Comparison of ENCODE assay signal across 9 cellular contexts in the genomic region with DNA sequence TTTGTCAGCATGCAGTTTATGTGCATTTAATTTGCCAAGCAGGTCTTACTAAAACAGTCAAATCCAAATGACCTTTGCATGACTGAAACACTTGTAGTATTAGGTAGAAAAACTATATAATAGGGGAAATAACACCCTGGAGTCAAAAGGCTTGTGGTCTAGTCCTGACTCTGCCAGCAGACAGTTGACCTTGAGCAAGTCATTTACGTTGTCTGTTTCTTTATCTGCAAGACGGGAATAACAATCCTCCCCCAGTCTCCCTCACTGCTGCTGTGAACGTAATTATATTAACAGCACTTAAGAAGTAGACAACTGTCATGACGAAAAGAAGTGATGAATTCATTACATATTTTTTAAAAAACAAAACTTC. TPM values are rescaled to one million over a fixed set of nuclear protein-coding genes. Genes with fewer than 3 reads are reported as not detected.
DNase-seq lines count a peak whose midpoint lies in the region; ATAC-seq and TF ChIP-seq lines count a peak whose summit lies in the region.
"Had no signal": no experiment of that assay in that cellular context is flagged by ENCODE, and none has a peak within 500 bp of the region (broad histone marks: within the 10 kb centered on the region; RNA-seq: fewer than 3 reads in every experiment).

No MANE protein-coding gene starts in this region.

- 67 to 87% methylated on average over 4 of the region's 4 CpGs for WGBS in upper lobe of left lung, 2 donors

- no peaks in the 10 kb centered on the region for H3K27me3 ChIP-seq in endocrine pancreas (ENCODE audit: control insufficient read depth, insufficient read depth, low read length)
- H3K27me3 ChIP-seq in upper lobe of left lung: no peaks in the 10 kb centered on the region

- H3K27ac Mint-ChIP-seq in HFFc6: peak overlapping the region; percentile 93

- H3K36me3 ChIP-seq in endocrine pancreas (ENCODE audit: control insufficient read depth, insufficient read depth, low read length) (no peaks in the 10 kb centered on the region), upper lobe of left lung (no peaks in the 10 kb centered on the region)
- H3K36me3 ChIP-seq: thoracic aorta had no signal

- H3K4me3 ChIP-seq in NB4 (ENCODE audit: low read depth, low read length) (no peak overlapping the region), endocrine pancreas (ENCODE audit: control insufficient read depth, insufficient read depth, low read length) (peak overlapping the region; percentile 53), upper lobe of left lung (no peak overlapping the region)

- ATAC-seq in GM18519 (IDR thresholded peaks at IDR 0.05; ENCODE audit: low FRiP score, unreplicated experiment): peak; percentile 16
- no peak for ATAC-seq in upper lobe of left lung (ENCODE audit: low FRiP score in 2 of 2)

- H3K27me3 Mint-ChIP-seq in HFFc6 (ENCODE audit: insufficient read depth): no peaks in the 10 kb centered on the region; the same call in 1 of the 2 replicates

- H3K36me3 Mint-ChIP-seq in HFFc6 (ENCODE audit: low read depth): peaks cover 32% of the 10 kb centered on the region

- no peak for TF ChIP-seq POLR2A in NB4 (IDR thresholded peaks at IDR 0.05; ENCODE audit: extremely low read depth, insufficient read length)
- no peak for TF ChIP-seq POLR2A in upper lobe of left lung (IDR thresholded peaks at IDR 0.05)

- H3K9me3 ChIP-seq in endocrine pancreas (ENCODE audit: control insufficient read depth, low read length): no peaks in the 10 kb centered on the region
- H3K9me3 ChIP-seq in upper lobe of left lung: no peaks in the 10 kb centered on the region
- H3K9me3 ChIP-seq: thoracic aorta had no signal

- H3K4me1 Mint-ChIP-seq in HFFc6 (ENCODE audit: low read depth): peaks cover 87% of the 10 kb centered on the region

- H3K9ac ChIP-seq in endocrine pancreas (ENCODE audit: control insufficient read depth, insufficient read depth, low read length): no peak overlapping the region

- peaks cover under 1% of the 10 kb centered on the region; the same call in 1 of the 2 replicates for H3K9me3 Mint-ChIP-seq in HFFc6

- H3K4me1 ChIP-seq in endocrine pancreas (ENCODE audit: control insufficient read depth, insufficient read depth, low read length) (peaks cover 29% of the 10 kb centered on the region), upper lobe of left lung (peaks cover 12 to 20% (median 16%) of the 10 kb centered on the region in 4 donors)

- TF ChIP-seq EP300 in upper lobe of left lung (IDR thresholded peaks at IDR 0.05): no peak

- H3K27ac ChIP-seq in upper lobe of left lung: peak overlapping the region; percentile 36 to 73 (median 54)

- DNase-seq in HFFc6: no peak
- DNase-seq in NB4 (ENCODE audit: low read depth): peak; percentile 73
- no peak for DNase-seq in upper lobe of left lung
- no peak for DNase-seq in amygdala (lab: John Stamatoyannopoulos, UW)
- no peak for DNase-seq in HK-2 (ENCODE audit: unreplicated experiment)
- no peak for DNase-seq in NCI-H1930 (lab: John Stamatoyannopoulos, UW)

- no peak for TF ChIP-seq CTCF in HFFc6 (IDR thresholded peaks at IDR 0.05)
- no peak for TF ChIP-seq CTCF in NB4 (IDR thresholded peaks at IDR 0.05; ENCODE audit: low read depth, low read length)
- no peak for TF ChIP-seq CTCF in upper lobe of left lung (IDR thresholded peaks at IDR 0.05)

- peak overlapping the region; percentile 74 for H3K4me3 Mint-ChIP-seq in HFFc6

RNA-seq across cellular contexts. Expression of a gene that starts 26.1 kb away (rescaled TPM):
- total RNA-seq in HFFc6 (2021; fragmentation: NEBNext Ultra II Directional; extraction: Animal tissue kit (Norgen Biotek cat#: 25700)): 10 to 100 TPM; 54.5 to 90.0 (median 58.9) TPM
- total RNA-seq in upper lobe of left lung: 10 to 100 TPM; 15.7 to 26.9 (median 19.9) TPM
